ENCODE assay signal across 8 cellular contexts in the genomic region with DNA sequence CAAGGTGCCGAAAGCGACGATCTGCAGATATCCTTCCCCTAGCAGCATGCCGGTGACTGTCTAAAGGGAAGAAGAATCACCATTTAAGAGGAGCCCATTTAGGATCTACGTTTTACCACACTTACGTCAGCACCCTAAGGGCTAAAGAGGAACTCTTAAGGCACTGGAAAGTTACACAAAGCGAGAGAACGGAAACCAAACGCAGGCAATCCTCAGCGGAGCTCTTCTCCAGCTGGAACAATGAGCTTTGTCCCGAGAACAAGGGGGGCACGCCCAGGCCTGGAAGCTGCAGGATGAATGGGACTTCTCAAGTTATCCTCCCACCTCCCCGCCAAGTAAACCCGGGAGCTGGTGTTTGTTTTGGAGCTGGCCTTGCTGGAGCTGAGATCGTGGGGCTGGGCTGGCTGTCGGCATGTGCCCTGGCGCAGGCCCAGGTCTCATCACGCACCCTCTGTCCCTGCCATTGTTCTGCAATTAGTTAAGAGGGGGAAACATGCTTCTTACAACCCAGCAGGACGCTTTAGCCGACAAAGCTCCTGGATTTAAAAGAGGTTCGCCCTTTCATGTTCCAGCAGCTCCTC. TPM values are rescaled to one million over a fixed set of nuclear protein-coding genes. Genes with fewer than 3 reads are reported as not detected.
DNase-seq lines count a peak whose midpoint lies in the region; ATAC-seq and TF ChIP-seq lines count a peak whose summit lies in the region.

No MANE protein-coding gene starts in this region.

- no peaks in the 10 kb centered on the region for H3K4me1 Mint-ChIP-seq in central memory CD8-positive, alpha-beta T cell
- H3K4me1 Mint-ChIP-seq in activated naive CD4-positive, alpha-beta T cell treated with anti-CD3 and anti-CD28 coated beads for 36 hours (ENCODE audit: low read depth): peaks cover 4% of the 10 kb centered on the region
- H3K4me1 Mint-ChIP-seq in CD4-positive, alpha-beta T cell (ENCODE audit: low read depth): no peaks in the 10 kb centered on the region

- no peak overlapping the region for H3K27ac Mint-ChIP-seq in central memory CD8-positive, alpha-beta T cell (ENCODE audit: low read depth)
- H3K27ac Mint-ChIP-seq in activated naive CD4-positive, alpha-beta T cell treated with anti-CD3 and anti-CD28 coated beads for 36 hours: no peak overlapping the region
- H3K27ac Mint-ChIP-seq in CD4-positive, alpha-beta T cell: no peak overlapping the region

- H3K36me3 Mint-ChIP-seq in central memory CD8-positive, alpha-beta T cell (ENCODE audit: insufficient read depth): no peaks in the 10 kb centered on the region
- H3K36me3 Mint-ChIP-seq in activated naive CD4-positive, alpha-beta T cell treated with anti-CD3 and anti-CD28 coated beads for 36 hours (ENCODE audit: low read depth): no peaks in the 10 kb centered on the region
- H3K36me3 Mint-ChIP-seq in CD4-positive, alpha-beta T cell (ENCODE audit: low read depth): no peaks in the 10 kb centered on the region

- no peaks in the 10 kb centered on the region for H3K27me3 ChIP-seq in CD4-positive, alpha-beta T cell (ENCODE audit: control insufficient read depth, insufficient read depth, low read length)

- peak; percentile 49 for DNase-seq in AG08396 (ENCODE audit: low spot score)
- DNase-seq in NCI-H2029 (lab: John Stamatoyannopoulos, UW): peak; percentile 42
- no peak for DNase-seq in central memory CD8-positive, alpha-beta T cell (ENCODE audit: low spot score in 2 of 2)
- DNase-seq in medulla oblongata (ENCODE audit: extremely low spot score): peak; percentile 64
- no peak for DNase-seq in GF-D8 (lab: John Stamatoyannopoulos, UW)
- DNase-seq in activated naive CD4-positive, alpha-beta T cell treated with anti-CD3 and anti-CD28 coated beads for 36 hours: no peak
- no peak for DNase-seq in occipital lobe (lab: John Stamatoyannopoulos, UW)
- DNase-seq in CD4-positive, alpha-beta T cell: no peak

- H3K27me3 Mint-ChIP-seq in central memory CD8-positive, alpha-beta T cell: no peaks in the 10 kb centered on the region
- peaks cover 9% of the 10 kb centered on the region for H3K27me3 Mint-ChIP-seq in activated naive CD4-positive, alpha-beta T cell treated with anti-CD3 and anti-CD28 coated beads for 36 hours (ENCODE audit: low read depth)
- H3K27me3 Mint-ChIP-seq in CD4-positive, alpha-beta T cell: peaks cover 8% of the 10 kb centered on the region

- no peak for TF ChIP-seq CTCF in CD4-positive, alpha-beta T cell (IDR thresholded peaks at IDR 0.05)

- intact Hi-C loops in activated naive CD4-positive, alpha-beta T cell treated with anti-CD3 and anti-CD28 coated beads for 36 hours (cut with micrococcal nuclease): no loop called here
- intact Hi-C loops in CD4-positive, alpha-beta T cell (cut with DNase I, micrococcal nuclease): no loop called here

- POLR2A ChIA-PET in CD4-positive, alpha-beta T cell (lab: Charles Lee): no interaction called here

- peak; percentile 32 for ATAC-seq in central memory CD8-positive, alpha-beta T cell (replicated peaks; ENCODE audit: extremely low read depth, poor library complexity, severe bottlenecking)
- ATAC-seq in CD4-positive, alpha-beta T cell (ENCODE audit: poor library complexity): no peak

- CTCF ChIA-PET in activated naive CD4-positive, alpha-beta T cell treated with anti-CD3 and anti-CD28 coated beads for 36 hours (lab: Charles Lee): no interaction called here
- CTCF ChIA-PET in CD4-positive, alpha-beta T cell (lab: Charles Lee): no interaction called here

- H3K4me3 Mint-ChIP-seq in central memory CD8-positive, alpha-beta T cell: no peak overlapping the region
- H3K4me3 Mint-ChIP-seq in activated naive CD4-positive, alpha-beta T cell treated with anti-CD3 and anti-CD28 coated beads for 36 hours: no peak overlapping the region
- H3K4me3 Mint-ChIP-seq in CD4-positive, alpha-beta T cell: no peak overlapping the region

- H3K27ac ChIP-seq in CD4-positive, alpha-beta T cell (ENCODE audit: low read depth, low read length): no peak overlapping the region

- H3K9me3 Mint-ChIP-seq in central memory CD8-positive, alpha-beta T cell: no peaks in the 10 kb centered on the region
- H3K9me3 Mint-ChIP-seq in activated naive CD4-positive, alpha-beta T cell treated with anti-CD3 and anti-CD28 coated beads for 36 hours: no peaks in the 10 kb centered on the region
- H3K9me3 Mint-ChIP-seq in CD4-positive, alpha-beta T cell: no peaks in the 10 kb centered on the region

- H3K9me3 ChIP-seq in CD4-positive, alpha-beta T cell (ENCODE audit: control insufficient read depth, low read length): no peaks in the 10 kb centered on the region

RNA-seq across cellular contexts. Expression of a gene that starts 36.5 kb away (rescaled TPM):
- total RNA-seq in activated naive CD4-positive, alpha-beta T cell treated with anti-CD3 and anti-CD28 coated beads for 36 hours: under 1 TPM in 1 of 2 experiments, not detected in 1; 0.05 TPM
- total RNA-seq in occipital lobe: 35.6 TPM
- under 1 TPM; 0.47 to 0.84 TPM for total RNA-seq in CD4-positive, alpha-beta T cell

Comparison
In these comparisons a context has a peak if more than half of its experiments do, and no peak if none do; other contexts are left out.
1. DNase-seq: peak in AG08396 (single experiment), NCI-H2029 (single experiment) and medulla oblongata (single experiment); none in central memory CD8-positive, alpha-beta T cell (0 of 2), GF-D8 (single experiment), activated naive CD4-positive, alpha-beta T cell treated with anti-CD3 and anti-CD28 coated beads for 36 hours (single experiment), occipital lobe (single experiment) and CD4-positive, alpha-beta T cell (0 of 10).
2. RNA of a gene that starts 36.5 kb away (total RNA-seq): 35.6 TPM in occipital lobe (single experiment); 0.47 to 0.84 TPM in CD4-positive, alpha-beta T cell and 0.05 TPM in activated naive CD4-positive, alpha-beta T cell treated with anti-CD3 and anti-CD28 coated beads for 36 hours; every median in the first group is over 10 times any median in the second.